15 cellular contexts compared by ENCODE assay signal in genomic region chr11:121328967-121329653, GRCh38. TPM values are rescaled to one million over a fixed set of nuclear protein-coding genes. Genes with fewer than 3 reads are reported as not detected.
DNase-seq lines count a peak whose midpoint lies in the region; ATAC-seq, FAIRE-seq and TF ChIP-seq lines count a peak whose summit lies in the region.
"Had no signal": no experiment of that assay in that cellular context is flagged by ENCODE, and none has a peak within 500 bp of the region (broad histone marks: within the 10 kb centered on the region; RNA-seq: fewer than 3 reads in every experiment).

No MANE protein-coding gene starts in this region.

- ATAC-seq in memory B cell (ENCODE audit: low read depth) = peak; percentile 29

- no peaks in the 10 kb centered on the region for H3K36me3 Mint-ChIP-seq in memory B cell

- no peaks in the 10 kb centered on the region for H3K9me3 Mint-ChIP-seq in memory B cell
- H3K9me3 Mint-ChIP-seq: nephron had no signal

- peaks cover 26% of the 10 kb centered on the region for H3K27me3 ChIP-seq in left ventricle myocardium inferior (ENCODE audit: low read depth)

- H3K9me3 ChIP-seq in left ventricle myocardium inferior (replicated peaks) = no peaks in the 10 kb centered on the region
- H3K9me3 ChIP-seq: tibial artery had no signal

- H3K4me1 ChIP-seq in left ventricle myocardium inferior = peaks cover 7% of the 10 kb centered on the region
- H3K4me1 ChIP-seq: tibial artery had no signal

- DNase-seq in NCI-H82 (lab: John Stamatoyannopoulos, UW) (peak; percentile 9), NCI-H82 treated with DMSO at 0.1 percent for 48 hours (lab: John Stamatoyannopoulos, UW; ENCODE audit: unreplicated experiment) (no peak), GM19239 (ENCODE audit: insufficient read length, low spot score) (no peak), RPMI7951 (ENCODE audit: low read depth) (peak; percentile 16), memory B cell (ENCODE audit: low spot score in 2 of 2) (no peak), left ventricle myocardium inferior (no peak), NCI-H1417 treated with DMSO at 0.1 percent for 48 hours (lab: John Stamatoyannopoulos, UW) (no peak), NCI-H1092 treated with DMSO at 0.1 percent for 48 hours (lab: John Stamatoyannopoulos, UW) (no peak)
- DNase-seq: DMS 273 treated with DMSO at 0.1 percent for 48 hours, HCEC 1CT, kidney glomerular epithelial cell, NCI-H187 treated with DMSO at 0.1 percent for 48 hours, tibial artery had no signal

- H3K36me3 ChIP-seq in left ventricle myocardium inferior = no peaks in the 10 kb centered on the region
- H3K36me3 ChIP-seq: tibial artery had no signal

- H3K27me3 Mint-ChIP-seq in memory B cell = peaks cover 10% of the 10 kb centered on the region

- no peak overlapping the region for H3K4me3 ChIP-seq in left ventricle myocardium inferior
- H3K4me3 ChIP-seq: tibial artery had no signal

- no peak overlapping the region for H3K27ac ChIP-seq in left ventricle myocardium inferior (replicated peaks)
- H3K27ac ChIP-seq: tibial artery had no signal

- intact Hi-C loops in left ventricle myocardium inferior (cut with micrococcal nuclease) = no loop called here

- no peak for TF ChIP-seq CTCF in left ventricle myocardium inferior (IDR thresholded peaks at IDR 0.05; ENCODE audit: borderline replicate concordance)

- H3K4me3 Mint-ChIP-seq in memory B cell = no peak overlapping the region
- H3K4me3 Mint-ChIP-seq: nephron had no signal

- FAIRE-seq in GM19239 (lab: Jason Lieb, UNC) = peak; percentile 96
- FAIRE-seq: A204.1 had no signal

- H3K4me1 Mint-ChIP-seq in memory B cell = no peaks in the 10 kb centered on the region
- H3K4me1 Mint-ChIP-seq: nephron had no signal

- no peak overlapping the region for H3K27ac Mint-ChIP-seq in memory B cell
- H3K27ac Mint-ChIP-seq: nephron had no signal

RNA-seq across cellular contexts. Expression of gene SC5D, which starts 36.5 kb away (rescaled TPM):
- total RNA-seq in RPMI7951 (2014; rRNA removed; shearing (Covaris generic)) = 25.8 and 36.3 TPM in 2 replicates
- total RNA-seq in left ventricle myocardium inferior = 18.7 TPM

Comparison
In these comparisons a context has a peak if more than half of its experiments do, and no peak if none do; other contexts are left out.
1. DNase-seq: peak in NCI-H82 (single experiment) and RPMI7951 (single experiment); none in NCI-H82 treated with DMSO at 0.1 percent for 48 hours (single experiment), GM19239 (single experiment), memory B cell (0 of 2), left ventricle myocardium inferior (single experiment), NCI-H1417 treated with DMSO at 0.1 percent for 48 hours (single experiment) and NCI-H1092 treated with DMSO at 0.1 percent for 48 hours (single experiment).